ENCODE assay signal across 29 cellular contexts in genomic region chr9:23701291-23701690, GRCh38.
"Had no signal": no experiment of that assay in that cellular context is flagged by ENCODE, and none has a peak within 500 bp of the region (broad histone marks: within the 10 kb centered on the region; RNA-seq: fewer than 3 reads in every experiment).

No MANE protein-coding gene starts in this region.

- H3K36me3 ChIP-seq: brain microvascular endothelial cell, heart left ventricle had no signal

- H3K27me3 ChIP-seq: brain microvascular endothelial cell, dorsolateral prefrontal cortex, heart left ventricle had no signal

- H3K36me3 Mint-ChIP-seq: activated naive CD8-positive, alpha-beta T cell had no signal

- H3K4me3 ChIP-seq: coronary artery, heart left ventricle had no signal

- ATAC-seq: activated T-cell treated with anti-CD3 and anti-CD28 coated beads, Interleukin-2, amount 50 U/mL, for 72 hours; esophagus mucosa; heart left ventricle; T-helper 17 cell had no signal

- H3K4me1 Mint-ChIP-seq: activated CD4-positive, alpha-beta memory T cell treated with anti-CD3 and anti-CD28 coated beads, Interleukin-2, amount 10 ng/mL, durations not matched to agents 7 days and 5 days; activated CD4-positive, alpha-beta T cell treated with anti-CD3 and anti-CD28 coated beads, Interleukin-2, amount 10 ng/mL, durations not matched to agents 7 days and 5 days; central memory CD8-positive, alpha-beta T cell; T-helper 17 cell had no signal

- H3K4me3 Mint-ChIP-seq: activated CD4-positive, alpha-beta memory T cell treated with anti-CD3 and anti-CD28 coated beads, Interleukin-2, amount 10 ng/mL, durations not matched to agents 7 days and 5 days; activated CD4-positive, alpha-beta T cell treated with anti-CD3 and anti-CD28 coated beads, Interleukin-2, amount 10 ng/mL, durations not matched to agents 7 days and 5 days; activated naive CD8-positive, alpha-beta T cell; activated T-cell treated with anti-CD3 and anti-CD28 coated beads, Interleukin-2, amount 50 U/mL, for 24 hours; activated T-cell treated with anti-CD3 and anti-CD28 coated beads, Interleukin-2, amount 50 U/mL, for 72 hours; central memory CD8-positive, alpha-beta T cell; dendritic cell treated with granulocyte-macrophage colony-stimulating factor and Interleukin-4, amounts not matched to agents 40 ng/mL and 50 ng/mL, for 4 days; endodermal cell; T-helper 17 cell; T-helper 2 cell treated with Interferon-gamma antibody and Interleukin-4, amounts not matched to agents 5 μg/mL and 100 μg/mL, for 36 hours had no signal

- H3K9me3 Mint-ChIP-seq: activated CD4-positive, alpha-beta T cell treated with anti-CD3 and anti-CD28 coated beads, Interleukin-2, amount 10 ng/mL, durations not matched to agents 7 days and 5 days; endodermal cell had no signal

- H3K27ac Mint-ChIP-seq: activated CD4-positive, alpha-beta memory T cell treated with anti-CD3 and anti-CD28 coated beads, Interleukin-2, amount 10 ng/mL, durations not matched to agents 7 days and 5 days; activated CD4-positive, alpha-beta T cell treated with anti-CD3 and anti-CD28 coated beads, Interleukin-2, amount 10 ng/mL, durations not matched to agents 7 days and 5 days; activated naive CD8-positive, alpha-beta T cell; activated T-cell treated with anti-CD3 and anti-CD28 coated beads, Interleukin-2, amount 50 U/mL, for 24 hours; activated T-cell treated with anti-CD3 and anti-CD28 coated beads, Interleukin-2, amount 50 U/mL, for 72 hours; dendritic cell treated with granulocyte-macrophage colony-stimulating factor and Interleukin-4, amounts not matched to agents 40 ng/mL and 50 ng/mL, for 4 days; endodermal cell; T-helper 17 cell; T-helper 2 cell treated with Interferon-gamma antibody and Interleukin-4, amounts not matched to agents 5 μg/mL and 100 μg/mL, for 36 hours had no signal

- H3K27me3 Mint-ChIP-seq: activated CD4-positive, alpha-beta memory T cell treated with anti-CD3 and anti-CD28 coated beads, Interleukin-2, amount 10 ng/mL, durations not matched to agents 7 days and 5 days; activated CD4-positive, alpha-beta T cell treated with anti-CD3 and anti-CD28 coated beads, Interleukin-2, amount 10 ng/mL, durations not matched to agents 7 days and 5 days; activated naive CD8-positive, alpha-beta T cell; activated T-cell treated with anti-CD3 and anti-CD28 coated beads, Interleukin-2, amount 50 U/mL, for 24 hours; central memory CD8-positive, alpha-beta T cell; dendritic cell treated with granulocyte-macrophage colony-stimulating factor and Interleukin-4, amounts not matched to agents 40 ng/mL and 50 ng/mL, for 4 days; T-helper 17 cell had no signal

- DNase-seq: activated CD4-positive, alpha-beta memory T cell treated with anti-CD3 and anti-CD28 coated beads, Interleukin-2, amount 10 ng/mL, durations not matched to agents 7 days and 5 days; activated CD4-positive, alpha-beta T cell treated with anti-CD3 and anti-CD28 coated beads for 1 hour; activated CD4-positive, alpha-beta T cell treated with anti-CD3 and anti-CD28 coated beads for 4 hours; activated CD4-positive, alpha-beta T cell treated with anti-CD3 and anti-CD28 coated beads, Interleukin-2, amount 10 ng/mL, durations not matched to agents 7 days and 5 days; activated CD4-positive, alpha-beta T cell treated with anti-CD3 and anti-CD28 coated beads, Interleukin-2, amount 50 U/mL, for 4 hours; activated CD8-positive, alpha-beta memory T cell treated with anti-CD3 and anti-CD28 coated beads, Interleukin-2, amount 50 U/mL, for 48 hours; activated gamma-delta T cell treated with Interleukin-2 at 50 U/mL for 16 hours; activated naive CD4-positive, alpha-beta T cell treated with anti-CD3 and anti-CD28 coated beads, Interleukin-2, amount 50 U/mL, for 16 hours; activated naive CD4-positive, alpha-beta T cell treated with Interleukin-2 at 50 U/mL for 16 hours; activated T-cell treated with anti-CD3 and anti-CD28 coated beads for 4 hours; activated T-cell treated with anti-CD3 and anti-CD28 coated beads, Interleukin-2, amount 50 U/mL, for 24 hours; activated T-cell treated with anti-CD3 and anti-CD28 coated beads, Interleukin-2, amount 50 U/mL, for 72 hours; amniotic stem cell; anterior cingulate cortex; brain microvascular endothelial cell; effector memory CD4-positive, alpha-beta T cell; endodermal cell; foreskin fibroblast; heart left ventricle; T-helper 1 cell; T-helper 17 cell; T1000 had no signal

- H3K4me1 ChIP-seq: heart left ventricle had no signal

- H3K27ac ChIP-seq: brain microvascular endothelial cell, coronary artery, heart left ventricle had no signal
